In genomic region chr11:8799273-8799672, GRCh38 we compare ENCODE assay signal across 14 cellular contexts.
DNase-seq lines count a peak whose midpoint lies in the region; ATAC-seq and TF ChIP-seq lines count a peak whose summit lies in the region.
"Had no signal": no experiment of that assay in that cellular context is flagged by ENCODE, and none has a peak within 500 bp of the region (broad histone marks: within the 10 kb centered on the region; RNA-seq: fewer than 3 reads in every experiment).

No MANE protein-coding gene starts in this region.

- H2AFZ ChIP-seq in MM.1S (ENCODE audit: low read length), result peak overlapping the region; percentile 41

- TF ChIP-seq POLR2A in heart left ventricle (IDR thresholded peaks at IDR 0.05) (no peak), gastroesophageal sphincter (IDR thresholded peaks at IDR 0.05) (no peak), testis (IDR thresholded peaks at IDR 0.05) (no peak)

- H3F3A ChIP-seq in MM.1S (ENCODE audit: insufficient read depth, low read length), result peaks cover 22% of the 10 kb centered on the region

- H3K36me3 ChIP-seq in heart left ventricle, result peaks cover 0 to 55% (median 0%) of the 10 kb centered on the region in 9 donors
- no peaks in the 10 kb centered on the region for H3K36me3 ChIP-seq in MM.1S (replicated peaks; ENCODE audit: insufficient read depth, low read length)
- H3K36me3 ChIP-seq in gastroesophageal sphincter, result peaks cover 0 to 7% of the 10 kb centered on the region in 2 donors
- H3K36me3 ChIP-seq in testis (ENCODE audit: low read depth, missing control alignments), result no peaks in the 10 kb centered on the region
- H3K36me3 ChIP-seq: BLaER1 treated with 17β-estradiol and CSF1 and Interleukin-3, amounts not matched to agents 10 nM and 100 nM had no signal

- H3K9me2 ChIP-seq in MM.1S (replicated peaks; ENCODE audit: insufficient read depth, low read length), result no peaks in the 10 kb centered on the region

- peaks cover 13% of the 10 kb centered on the region for H3K27me3 Mint-ChIP-seq in activated CD4-positive, alpha-beta memory T cell treated with anti-CD3 and anti-CD28 coated beads, Interleukin-2, amount 10 ng/mL, durations not matched to agents 7 days and 5 days

- H3K4me1 Mint-ChIP-seq in activated CD4-positive, alpha-beta memory T cell treated with anti-CD3 and anti-CD28 coated beads, Interleukin-2, amount 10 ng/mL, durations not matched to agents 7 days and 5 days, result peaks cover 11% of the 10 kb centered on the region
- H3K4me1 Mint-ChIP-seq: CD4-positive, CD25-positive, alpha-beta regulatory T cell had no signal

- H3K27ac ChIP-seq in heart left ventricle (peak overlapping the region in 8 of 12 donors; percentile 5 to 54 (median 22)), MM.1S (ENCODE audit: low read length) (peak overlapping the region; percentile 88), gastroesophageal sphincter (peak overlapping the region; percentile 13 to 94 (median 36)), testis (peak overlapping the region; percentile 59 to 82)
- H3K27ac ChIP-seq: 22Rv1; BLaER1 treated with 17β-estradiol and CSF1 and Interleukin-3, amounts not matched to agents 10 nM and 100 nM had no signal

- no peaks in the 10 kb centered on the region for H4K20me1 ChIP-seq in MM.1S (ENCODE audit: insufficient read depth, low read length)
- H4K20me1 ChIP-seq: BLaER1 treated with 17β-estradiol and CSF1 and Interleukin-3, amounts not matched to agents 10 nM and 100 nM had no signal

- no peak for TF ChIP-seq CTCF in heart left ventricle (IDR thresholded peaks at IDR 0.05)
- TF ChIP-seq CTCF in MM.1S (IDR thresholded peaks at IDR 0.05; ENCODE audit: low read length), result no peak
- no peak for TF ChIP-seq CTCF in gastroesophageal sphincter (IDR thresholded peaks at IDR 0.05)
- TF ChIP-seq CTCF in testis (IDR thresholded peaks at IDR 0.05), result no peak

- 90 to 100% (median 94%) methylated on average over 2 of the region's 2 CpGs for WGBS in heart left ventricle, 4 donors
- 80 to 91% methylated on average over 2 of the region's 2 CpGs for WGBS in gastroesophageal sphincter (ENCODE audit: low coverage in 1 of 2), 2 donors
- 59 to 74% methylated on average over 2 of the region's 2 CpGs for WGBS in testis, 2 donors

- no peak for TF ChIP-seq EP300 in gastroesophageal sphincter (IDR thresholded peaks at IDR 0.05)

- no peaks in the 10 kb centered on the region for H3K9me3 Mint-ChIP-seq in activated CD4-positive, alpha-beta memory T cell treated with anti-CD3 and anti-CD28 coated beads, Interleukin-2, amount 10 ng/mL, durations not matched to agents 7 days and 5 days
- H3K9me3 Mint-ChIP-seq: HFFc6 had no signal

- no peak for ATAC-seq in heart left ventricle
- ATAC-seq in Right ventricle myocardium inferior, result no peak
- ATAC-seq in gastroesophageal sphincter, result no peak
- ATAC-seq in HG03432 (IDR thresholded peaks at IDR 0.05; ENCODE audit: unreplicated experiment), result no peak
- ATAC-seq: HepG2 had no signal

- H3K79me2 ChIP-seq in MM.1S (ENCODE audit: low read length), result peaks cover 39% of the 10 kb centered on the region

- CTCF ChIA-PET in activated CD4-positive, alpha-beta memory T cell treated with anti-CD3 and anti-CD28 coated beads, Interleukin-2, amount 10 ng/mL, durations not matched to agents 7 days and 5 days (lab: Charles Lee), result no interaction called here

- H3K4me3 ChIP-seq in heart left ventricle (no peak overlapping the region), MM.1S (ENCODE audit: low read length) (0 out of 2 replicates have a peak overlapping the region, but pooled peaks have one; percentile 15), gastroesophageal sphincter (no peak overlapping the region), testis (no peak overlapping the region)
- H3K4me3 ChIP-seq: BLaER1 treated with 17β-estradiol and CSF1 and Interleukin-3, amounts not matched to agents 10 nM and 100 nM had no signal

- H3K9ac ChIP-seq in MM.1S (ENCODE audit: low read length), result peak overlapping the region; percentile 23; the same call in 1 of the 2 replicates
- H3K9ac ChIP-seq: BLaER1 treated with 17β-estradiol and CSF1 and Interleukin-3, amounts not matched to agents 10 nM and 100 nM had no signal

- H3K4me3 Mint-ChIP-seq in activated CD4-positive, alpha-beta memory T cell treated with anti-CD3 and anti-CD28 coated beads, Interleukin-2, amount 10 ng/mL, durations not matched to agents 7 days and 5 days, result no peak overlapping the region
- H3K4me3 Mint-ChIP-seq: CD4-positive, CD25-positive, alpha-beta regulatory T cell; HFFc6 had no signal

- H3K9me3 ChIP-seq in heart left ventricle, result no peaks in the 10 kb centered on the region
- no peaks in the 10 kb centered on the region for H3K9me3 ChIP-seq in MM.1S (replicated peaks; ENCODE audit: insufficient read depth, low read length)
- no peaks in the 10 kb centered on the region for H3K9me3 ChIP-seq in gastroesophageal sphincter
- H3K9me3 ChIP-seq in testis, result no peaks in the 10 kb centered on the region
- H3K9me3 ChIP-seq: BLaER1 treated with 17β-estradiol and CSF1 and Interleukin-3, amounts not matched to agents 10 nM and 100 nM had no signal

- H3K4me2 ChIP-seq in MM.1S (ENCODE audit: low read depth, low read length), result peak overlapping the region; percentile 80

- POLR2A ChIA-PET in activated CD4-positive, alpha-beta memory T cell treated with anti-CD3 and anti-CD28 coated beads, Interleukin-2, amount 10 ng/mL, durations not matched to agents 7 days and 5 days (lab: Charles Lee), result no interaction called here

- H3K27ac Mint-ChIP-seq in activated CD4-positive, alpha-beta memory T cell treated with anti-CD3 and anti-CD28 coated beads, Interleukin-2, amount 10 ng/mL, durations not matched to agents 7 days and 5 days, result no peak overlapping the region
- H3K27ac Mint-ChIP-seq: CD4-positive, CD25-positive, alpha-beta regulatory T cell; HFFc6 had no signal

- DNase-seq in heart left ventricle, result no peak
- DNase-seq in Right ventricle myocardium inferior (ENCODE audit: missing footprints), result no peak
- DNase-seq in MM.1S, result peak; percentile 33
- DNase-seq in testis, result no peak
- DNase-seq in activated CD4-positive, alpha-beta memory T cell treated with anti-CD3 and anti-CD28 coated beads, Interleukin-2, amount 10 ng/mL, durations not matched to agents 7 days and 5 days, result no peak
- DNase-seq: CD4-positive, CD25-positive, alpha-beta regulatory T cell; DMS53; HCEC 1CT; HFFc6 had no signal

- H3K36me3 Mint-ChIP-seq in activated CD4-positive, alpha-beta memory T cell treated with anti-CD3 and anti-CD28 coated beads, Interleukin-2, amount 10 ng/mL, durations not matched to agents 7 days and 5 days (ENCODE audit: low read depth), result no peaks in the 10 kb centered on the region
- H3K36me3 Mint-ChIP-seq: CD4-positive, CD25-positive, alpha-beta regulatory T cell had no signal

- H3K4me1 ChIP-seq in heart left ventricle (peaks cover 2 to 78% (median 36%) of the 10 kb centered on the region in 12 donors), MM.1S (ENCODE audit: low read length) (peaks cover 48% of the 10 kb centered on the region), gastroesophageal sphincter (peaks cover 18 to 99% (median 25%) of the 10 kb centered on the region in 3 donors), testis (peaks cover 58% of the 10 kb centered on the region)

- intact Hi-C loops in heart left ventricle (cut with DNase I), result loop anchor here in 1 of 10 donors (10.0 kb wide), 1 partner anchor 84 kb away; no protein-coding TSS in a partner anchor
- intact Hi-C loops in Right ventricle myocardium inferior (cut with DNase I), result no loop called here
- intact Hi-C loops in testis (cut with DNase I; ENCODE audit: low total_unique reads), result no loop called here

- H3K27me3 ChIP-seq in heart left ventricle (no peaks in the 10 kb centered on the region), MM.1S (replicated peaks; ENCODE audit: insufficient read depth, low read length) (no peaks in the 10 kb centered on the region), gastroesophageal sphincter (no peaks in the 10 kb centered on the region), testis (no peaks in the 10 kb centered on the region)
- H3K27me3 ChIP-seq: BLaER1 treated with 17β-estradiol and CSF1 and Interleukin-3, amounts not matched to agents 10 nM and 100 nM had no signal

Comparison
In these comparisons a context has a peak if more than half of its experiments do, and no peak if none do; other contexts are left out.
1. H3K27ac ChIP-seq: peak in every context shown above with its lines; median percentile 88 in MM.1S; 70 in testis; 36 in gastroesophageal sphincter; 22 in heart left ventricle.